Comparison of ENCODE assay signal across 8 cellular contexts in genomic region chr17:7626956-7627249, GRCh38. TPM values are rescaled to one million over a fixed set of nuclear protein-coding genes. Genes with fewer than 3 reads are reported as not detected.
DNase-seq lines count a peak whose midpoint lies in the region; ATAC-seq and TF ChIP-seq lines count a peak whose summit lies in the region.

No MANE protein-coding gene starts in this region.

- no peaks in the 10 kb centered on the region for H4K20me1 ChIP-seq in Loucy (ENCODE audit: insufficient read depth, low read length, poor library complexity, severe bottlenecking)

- H2AFZ ChIP-seq in Loucy (ENCODE audit: low read length), result peak overlapping the region; percentile 87; the same call in 1 of the 2 replicates

- H3K9ac ChIP-seq in Loucy (ENCODE audit: low read depth, low read length, poor library complexity, severe bottlenecking) (peak overlapping the region; percentile 87), colonic mucosa (ENCODE audit: low read depth in 2 of 2, low read length in 2 of 2) (peak overlapping the region; percentile 86 to 93)

- POLR2A ChIA-PET in AG04450 (lab: Yijun Ruan, JAX), result interaction anchor here (0.9 to 2.1 kb wide), 5 partner anchors 10 to 60 kb away, joined by 3 to 40 read pairs (median 5); partner anchors contain the start of genes FXR2, TP53 and WRAP53

- CTCF ChIA-PET in AG04450 (lab: Charles Lee), result interaction anchor here (1.2 to 2.5 kb wide), 5 partner anchors 12 to 64 kb away, joined by 3 to 17 read pairs (median 4); partner anchors contain the start of genes FXR2, TP53 and WRAP53

- H3K36me3 ChIP-seq in Loucy (ENCODE audit: insufficient read depth, low read length), result no peaks in the 10 kb centered on the region
- no peaks in the 10 kb centered on the region for H3K36me3 ChIP-seq in colonic mucosa

- H3F3A ChIP-seq in Loucy (ENCODE audit: low read depth), result no peaks in the 10 kb centered on the region

- no peak for ATAC-seq in HG03175 (IDR thresholded peaks at IDR 0.05; ENCODE audit: unreplicated experiment)

- in situ Hi-C loops in GM13976 (cut with MboI; ENCODE audit: low sequenced_read_pairs, unreplicated experiment), result no loop called here

- H3K9me3 ChIP-seq in AG04450 (ENCODE audit: control insufficient read depth, insufficient read depth, low read length) (no peaks in the 10 kb centered on the region), Loucy (ENCODE audit: insufficient read depth, low read depth, low read length) (no peaks in the 10 kb centered on the region), colonic mucosa (no peaks in the 10 kb centered on the region)

- no peak for DNase-seq in AG04450 (ENCODE audit: low read depth, low spot score)
- peak; percentile 24 for DNase-seq in colonic mucosa
- DNase-seq in myocyte (ENCODE audit: low read depth), result peak; percentile 27
- no peak for DNase-seq in NCI-H1417 treated with DMSO at 0.1 percent for 48 hours (lab: John Stamatoyannopoulos, UW)
- no peak for DNase-seq in germinal center (ENCODE audit: low spot score)
- no peak for DNase-seq in GM13976 (ENCODE audit: low spot score)

- H3K4me3 ChIP-seq in AG04450 (ENCODE audit: low read depth, low read length) (peak overlapping the region; percentile 86), Loucy (ENCODE audit: low read length, poor library complexity, severe bottlenecking) (peak overlapping the region; percentile 94), colonic mucosa (peak overlapping the region; percentile 80)

- H3K27ac ChIP-seq in AG04450 (ENCODE audit: low read depth, low read length), result peak overlapping the region; percentile 31
- H3K27ac ChIP-seq in colonic mucosa, result peak overlapping the region; percentile 87

- H3K4me1 ChIP-seq in Loucy (ENCODE audit: insufficient read depth, low read length, poor library complexity, severe bottlenecking) (peaks cover 7% of the 10 kb centered on the region), colonic mucosa (peaks cover 7% of the 10 kb centered on the region)

- peaks cover 7% of the 10 kb centered on the region; the same call in 1 of the 2 replicates for H3K79me2 ChIP-seq in Loucy (ENCODE audit: insufficient read depth, low read length)

- TF ChIP-seq CTCF in AG04450 (IDR thresholded peaks at IDR 0.05; ENCODE audit: low read depth, low read length) (no peak), Loucy (conservative IDR thresholded peaks at IDR 0.05; ENCODE audit: low read length) (no peak), colonic mucosa (IDR thresholded peaks at IDR 0.05) (no peak), GM13976 (IDR thresholded peaks at IDR 0.05; ENCODE audit: borderline replicate concordance, control extremely low read depth, extremely low read depth, insufficient read depth, missing control alignments) (no peak)

- no peaks in the 10 kb centered on the region for H3K9me2 ChIP-seq in Loucy (replicated peaks; ENCODE audit: low read depth, low read length)

- H3K4me2 ChIP-seq in Loucy (ENCODE audit: low read depth, low read length, poor library complexity, severe bottlenecking), result peak overlapping the region; percentile 88

- H3K27me3 ChIP-seq in AG04450 (ENCODE audit: control insufficient read depth, insufficient read depth, low read length) (no peaks in the 10 kb centered on the region), Loucy (ENCODE audit: insufficient read depth, low read length, poor library complexity, severe bottlenecking) (no peaks in the 10 kb centered on the region), colonic mucosa (no peaks in the 10 kb centered on the region)

- intact Hi-C loops in colonic mucosa (cut with DNase I), result no loop called here

RNA-seq across cellular contexts. Expression of gene SAT2, which starts 0.7 kb away (rescaled TPM):
- polyA plus RNA-seq in AG04450 (2011; rRNA removed), result 54.1 and 61.5 TPM in 2 replicates
- polyA minus RNA-seq in AG04450 (2011; rRNA and poly(A)+ RNA removed), result 12.3 and 12.5 TPM in 2 replicates
- 10 to 100 TPM; 55.3 to 77.3 TPM for total RNA-seq in colonic mucosa
- 69.2 and 73.1 TPM in 2 replicates for total RNA-seq in myocyte
- polyA plus RNA-seq in myocyte (2012), result 106 TPM

RNA-seq across cellular contexts. Expression of gene SHBG, which starts 3.0 kb away (rescaled TPM):
- 0.35 and 0.50 TPM in 2 replicates for polyA plus RNA-seq in AG04450 (2011; rRNA removed)
- 0.28 TPM in 1 of 2 replicates, not detected in the other for polyA minus RNA-seq in AG04450 (2011; rRNA and poly(A)+ RNA removed)
- total RNA-seq in colonic mucosa, result under 1 TPM; 0.42 to 0.64 TPM
- total RNA-seq in myocyte, result 0.43 and 1.4 TPM in 2 replicates
- polyA plus RNA-seq in myocyte (2012), result 2.0 TPM

RNA-seq across cellular contexts. Expression of gene FXR2, which starts 12.2 kb away (rescaled TPM):
- polyA plus RNA-seq in AG04450 (2011; rRNA removed), result 24.6 and 29.4 TPM in 2 replicates
- 53.5 and 70.1 TPM in 2 replicates for polyA minus RNA-seq in AG04450 (2011; rRNA and poly(A)+ RNA removed)
- 10 to 100 TPM; 24.9 to 27.4 TPM for total RNA-seq in colonic mucosa
- total RNA-seq in myocyte, result 85.2 and 85.6 TPM in 2 replicates
- 50.9 TPM for polyA plus RNA-seq in myocyte (2012)

RNA-seq across cellular contexts. Expression of gene ATP1B2, which starts 23.8 kb away (rescaled TPM):
- 0.05 and 0.11 TPM in 2 replicates for polyA plus RNA-seq in AG04450 (2011; rRNA removed)
- 0.32 TPM in 1 of 2 replicates, not detected in the other for polyA minus RNA-seq in AG04450 (2011; rRNA and poly(A)+ RNA removed)
- total RNA-seq in colonic mucosa, result 1 to 10 TPM in 1 of 2 donors, under 1 TPM in 1; 0.54 to 1.4 TPM
- total RNA-seq in myocyte, result not detected in 2 replicates
- polyA plus RNA-seq in myocyte (2012), result 0.04 TPM

RNA-seq across cellular contexts. Expression of gene SOX15, which starts 37.0 kb away (rescaled TPM):
- 0.24 and 0.29 TPM in 2 replicates for polyA plus RNA-seq in AG04450 (2011; rRNA removed)
- 0.17 TPM in 1 of 2 replicates, not detected in the other for polyA minus RNA-seq in AG04450 (2011; rRNA and poly(A)+ RNA removed)
- total RNA-seq in colonic mucosa (1 to 10 TPM in 1 of 2 donors, under 1 TPM in 1; 0.61 to 1.0 TPM), myocyte (4.0 and 10.9 TPM in 2 replicates)
- 3.1 TPM for polyA plus RNA-seq in myocyte (2012)

Comparison
In these comparisons a context has a peak if more than half of its experiments do, and no peak if none do; other contexts are left out.
1. DNase-seq: peak in colonic mucosa (single experiment) and myocyte (single experiment); none in AG04450 (single experiment), NCI-H1417 treated with DMSO at 0.1 percent for 48 hours (single experiment), germinal center (single experiment) and GM13976 (single experiment).
2. Peak in every context shown above with its lines, with median percentiles within 50 percentile points of each other: H3K4me3 ChIP-seq.